21 cellular contexts compared by ENCODE assay signal in genomic region chr6:134425521-134426316, GRCh38.
A peak's percentile ranks its signal among the peaks of the same experiment; 100 is the strongest.
DNase-seq lines count a peak whose midpoint lies in the region; ATAC-seq and TF ChIP-seq lines count a peak whose summit lies in the region.
"Had no signal": no experiment of that assay in that cellular context is flagged by ENCODE, and none has a peak within 500 bp of the region (broad histone marks: within the 10 kb centered on the region; RNA-seq: fewer than 3 reads in every experiment).

No MANE protein-coding gene starts in this region.

- DNase-seq in MCF 10A (ENCODE audit: unreplicated experiment) (peak; percentile 56), breast epithelium (ENCODE audit: low spot score in 2 of 2) (no peak), foreskin keratinocyte (no peak), NCI-H1436 (lab: John Stamatoyannopoulos, UW) (no peak), AML-193 (lab: John Stamatoyannopoulos, UW) (no peak), coronary artery (ENCODE audit: low spot score) (no peak)
- DNase-seq: ACHN; body of pancreas; colonic mucosa; DMS 273 treated with DMSO at 0.1 percent for 48 hours; GDM1; H9; left cardiac atrium; naive thymus-derived CD4-positive, alpha-beta T cell; occipital lobe; SHP77 treated with DMSO at 0.1 percent for 48 hours; stomach had no signal

- H3K4me3 Mint-ChIP-seq in MCF 10A (ENCODE audit: unreplicated experiment): no peak overlapping the region
- no peak overlapping the region for H3K4me3 Mint-ChIP-seq in activated T-helper 17 cell treated with anti-CD3 and anti-CD28 coated beads, Interleukin-2, amount 50 U/mL, for 72 hours
- H3K4me3 Mint-ChIP-seq: activated naive CD8-positive, alpha-beta T cell; H9; naive thymus-derived CD4-positive, alpha-beta T cell; type B pancreatic cell had no signal

- H3K4me3 ChIP-seq in breast epithelium: no peak overlapping the region
- no peak overlapping the region for H3K4me3 ChIP-seq in coronary artery
- H3K4me3 ChIP-seq: body of pancreas, colonic mucosa, stomach had no signal

- TF ChIP-seq POLR2A in breast epithelium (IDR thresholded peaks at IDR 0.05): no peak

- H3K9me3 Mint-ChIP-seq in MCF 10A (ENCODE audit: unreplicated experiment): no peaks in the 10 kb centered on the region
- no peaks in the 10 kb centered on the region for H3K9me3 Mint-ChIP-seq in activated T-helper 17 cell treated with anti-CD3 and anti-CD28 coated beads, Interleukin-2, amount 50 U/mL, for 72 hours

- intact Hi-C loops in MCF 10A (cut with micrococcal nuclease): no loop called here
- intact Hi-C loops in breast epithelium (cut with DNase I; ENCODE audit: low total_unique reads): no loop called here

- CTCF ChIA-PET in MCF 10A (lab: Yijun Ruan, JAX): interaction anchor here (0.9 to 1.3 kb wide), 2 partner anchors 118 to 215 kb away, joined by 3 to 5 read pairs; no protein-coding TSS in a partner anchor

- TF ChIP-seq CTCF in MCF 10A (IDR thresholded peaks at IDR 0.05; ENCODE audit: unreplicated experiment): no peak
- no peak for TF ChIP-seq CTCF in breast epithelium (IDR thresholded peaks at IDR 0.05)
- no peak for TF ChIP-seq CTCF in foreskin keratinocyte (conservative IDR thresholded peaks at IDR 0.05)
- no peak for TF ChIP-seq CTCF in coronary artery (IDR thresholded peaks at IDR 0.05)

- H3K27ac Mint-ChIP-seq in MCF 10A (ENCODE audit: low read depth, unreplicated experiment): peak overlapping the region; percentile 92
- peak overlapping the region; percentile 54 for H3K27ac Mint-ChIP-seq in activated T-helper 17 cell treated with anti-CD3 and anti-CD28 coated beads, Interleukin-2, amount 50 U/mL, for 72 hours
- H3K27ac Mint-ChIP-seq: activated naive CD8-positive, alpha-beta T cell; H9; type B pancreatic cell had no signal

- H3K9me3 ChIP-seq in breast epithelium: no peaks in the 10 kb centered on the region
- H3K9me3 ChIP-seq: body of pancreas, colonic mucosa, stomach had no signal

- no peaks in the 10 kb centered on the region for H3K36me3 ChIP-seq in breast epithelium
- H3K36me3 ChIP-seq: colonic mucosa, stomach had no signal

- H3K27me3 ChIP-seq in breast epithelium: no peaks in the 10 kb centered on the region
- H3K27me3 ChIP-seq in foreskin keratinocyte: no peaks in the 10 kb centered on the region
- H3K27me3 ChIP-seq: body of pancreas, colonic mucosa, stomach had no signal

- H3K27me3 Mint-ChIP-seq in MCF 10A (ENCODE audit: insufficient read depth, unreplicated experiment): no peaks in the 10 kb centered on the region
- H3K27me3 Mint-ChIP-seq in activated T-helper 17 cell treated with anti-CD3 and anti-CD28 coated beads, Interleukin-2, amount 50 U/mL, for 72 hours: no peaks in the 10 kb centered on the region
- H3K27me3 Mint-ChIP-seq: activated naive CD8-positive, alpha-beta T cell; naive thymus-derived CD4-positive, alpha-beta T cell had no signal

- peaks cover 4% of the 10 kb centered on the region for H3K36me3 Mint-ChIP-seq in MCF 10A (ENCODE audit: insufficient read depth, unreplicated experiment)
- no peaks in the 10 kb centered on the region for H3K36me3 Mint-ChIP-seq in activated T-helper 17 cell treated with anti-CD3 and anti-CD28 coated beads, Interleukin-2, amount 50 U/mL, for 72 hours (ENCODE audit: low read depth)
- H3K36me3 Mint-ChIP-seq: activated naive CD8-positive, alpha-beta T cell; type B pancreatic cell had no signal

- H3K4me1 Mint-ChIP-seq in MCF 10A (ENCODE audit: insufficient read depth, unreplicated experiment): peaks cover 41% of the 10 kb centered on the region
- peaks cover 11% of the 10 kb centered on the region for H3K4me1 Mint-ChIP-seq in activated T-helper 17 cell treated with anti-CD3 and anti-CD28 coated beads, Interleukin-2, amount 50 U/mL, for 72 hours

- H3K4me1 ChIP-seq in breast epithelium: no peaks in the 10 kb centered on the region
- H3K4me1 ChIP-seq in foreskin keratinocyte: peaks cover 47% of the 10 kb centered on the region
- H3K4me1 ChIP-seq: body of pancreas, colonic mucosa had no signal

- H3K27ac ChIP-seq in breast epithelium: no peak overlapping the region
- peak overlapping the region; percentile 97 for H3K27ac ChIP-seq in foreskin keratinocyte
- no peak overlapping the region for H3K27ac ChIP-seq in coronary artery
- H3K27ac ChIP-seq: body of pancreas, colonic mucosa, stomach had no signal

- POLR2A ChIA-PET in MCF 10A (lab: Yijun Ruan, JAX): interaction anchor here (0.9 to 5.3 kb wide), 3 partner anchors 9 to 247 kb away, joined by 3 to 32 read pairs (median 4); no protein-coding TSS in a partner anchor

- BruUV-seq in MCF 10A (replicated peaks; lab: Mats Ljungman, UMichigan): no TSS peak

- ATAC-seq in activated T-helper 17 cell treated with anti-CD3 and anti-CD28 coated beads, Interleukin-2, amount 50 U/mL, for 72 hours (replicated peaks): no peak
- ATAC-seq in foreskin keratinocyte (no peak), GM19351 (IDR thresholded peaks at IDR 0.05; ENCODE audit: unreplicated experiment) (no peak)
- ATAC-seq: body of pancreas; left cardiac atrium; naive thymus-derived CD4-positive, alpha-beta T cell had no signal
